Comparison of ENCODE assay signal across 1 cellular context in genomic region chr4:113540859-113541258, GRCh38.
TF ChIP-seq lines count a peak whose summit lies in the region.

No MANE protein-coding gene starts in this region.

TF ChIP-seq in WTC11, 78 proteins besides CTCF, POLR2A, EP300 and RAD21 (continued from another document):
- TF ChIP-seq, protein P1, sequence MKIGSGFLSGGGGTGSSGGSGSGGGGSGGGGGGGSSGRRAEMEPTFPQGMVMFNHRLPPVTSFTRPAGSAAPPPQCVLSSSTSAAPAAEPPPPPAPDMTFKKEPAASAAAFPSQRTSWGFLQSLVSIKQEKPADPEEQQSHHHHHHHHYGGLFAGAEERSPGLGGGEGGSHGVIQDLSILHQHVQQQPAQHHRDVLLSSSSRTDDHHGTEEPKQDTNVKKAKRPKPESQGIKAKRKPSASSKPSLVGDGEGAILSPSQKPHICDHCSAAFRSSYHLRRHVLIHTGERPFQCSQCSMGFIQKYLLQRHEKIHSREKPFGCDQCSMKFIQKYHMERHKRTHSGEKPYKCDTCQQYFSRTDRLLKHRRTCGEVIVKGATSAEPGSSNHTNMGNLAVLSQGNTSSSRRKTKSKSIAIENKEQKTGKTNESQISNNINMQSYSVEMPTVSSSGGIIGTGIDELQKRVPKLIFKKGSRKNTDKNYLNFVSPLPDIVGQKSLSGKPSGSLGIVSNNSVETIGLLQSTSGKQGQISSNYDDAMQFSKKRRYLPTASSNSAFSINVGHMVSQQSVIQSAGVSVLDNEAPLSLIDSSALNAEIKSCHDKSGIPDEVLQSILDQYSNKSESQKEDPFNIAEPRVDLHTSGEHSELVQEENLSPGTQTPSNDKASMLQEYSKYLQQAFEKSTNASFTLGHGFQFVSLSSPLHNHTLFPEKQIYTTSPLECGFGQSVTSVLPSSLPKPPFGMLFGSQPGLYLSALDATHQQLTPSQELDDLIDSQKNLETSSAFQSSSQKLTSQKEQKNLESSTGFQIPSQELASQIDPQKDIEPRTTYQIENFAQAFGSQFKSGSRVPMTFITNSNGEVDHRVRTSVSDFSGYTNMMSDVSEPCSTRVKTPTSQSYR (CRISPR knock-in tag; IDR thresholded peaks at IDR 0.05), result no peak
- TF ChIP-seq NFATC4 (CRISPR knock-in tag; IDR thresholded peaks at IDR 0.05) (no peak), ZNF121 (CRISPR knock-in tag; IDR thresholded peaks at IDR 0.05) (no peak)
- TF ChIP-seq, protein P2, sequence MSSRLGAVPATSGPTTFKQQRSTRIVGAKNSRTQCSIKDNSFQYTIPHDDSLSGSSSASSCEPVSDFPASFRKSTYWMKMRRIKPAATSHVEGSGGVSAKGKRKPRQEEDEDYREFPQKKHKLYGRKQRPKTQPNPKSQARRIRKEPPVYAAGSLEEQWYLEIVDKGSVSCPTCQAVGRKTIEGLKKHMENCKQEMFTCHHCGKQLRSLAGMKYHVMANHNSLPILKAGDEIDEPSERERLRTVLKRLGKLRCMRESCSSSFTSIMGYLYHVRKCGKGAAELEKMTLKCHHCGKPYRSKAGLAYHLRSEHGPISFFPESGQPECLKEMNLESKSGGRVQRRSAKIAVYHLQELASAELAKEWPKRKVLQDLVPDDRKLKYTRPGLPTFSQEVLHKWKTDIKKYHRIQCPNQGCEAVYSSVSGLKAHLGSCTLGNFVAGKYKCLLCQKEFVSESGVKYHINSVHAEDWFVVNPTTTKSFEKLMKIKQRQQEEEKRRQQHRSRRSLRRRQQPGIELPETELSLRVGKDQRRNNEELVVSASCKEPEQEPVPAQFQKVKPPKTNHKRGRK (CRISPR knock-in tag; IDR thresholded peaks at IDR 0.05; ENCODE audit: borderline replicate concordance), result no peak
